Comparison of ENCODE assay signal across 19 cellular contexts in the genomic region with DNA sequence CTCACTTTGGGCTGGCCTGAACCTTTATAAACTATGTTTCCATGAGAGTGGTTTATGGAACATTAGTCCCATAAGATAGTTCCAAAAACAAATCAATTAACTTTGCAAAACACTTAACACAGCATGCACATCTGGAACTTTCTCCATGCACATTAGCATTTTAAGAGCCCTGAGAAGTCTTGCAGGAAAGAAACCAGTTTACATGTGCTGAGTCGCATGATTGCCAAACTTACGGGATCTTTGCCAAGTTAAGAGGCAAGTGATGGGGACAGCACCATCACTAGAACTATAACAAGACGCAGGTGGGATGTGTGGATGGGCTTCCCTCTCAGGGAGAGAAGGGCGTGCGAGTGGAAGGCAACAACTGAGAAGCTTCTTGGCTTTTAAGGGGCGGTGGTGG. TPM values are rescaled to one million over a fixed set of nuclear protein-coding genes. Genes with fewer than 3 reads are reported as not detected.
DNase-seq lines count a peak whose midpoint lies in the region; ATAC-seq and TF ChIP-seq lines count a peak whose summit lies in the region.
"Had no signal": no experiment of that assay in that cellular context is flagged by ENCODE, and none has a peak within 500 bp of the region (broad histone marks: within the 10 kb centered on the region; RNA-seq: fewer than 3 reads in every experiment).

No MANE protein-coding gene starts in this region.

- no peaks in the 10 kb centered on the region for H3K36me3 ChIP-seq in thoracic aorta
- H3K36me3 ChIP-seq: SJCRH30 had no signal

- CTCF ChIA-PET in activated naive CD4-positive, alpha-beta T cell treated with anti-CD3 and anti-CD28 coated beads, Interleukin-2, amount 10 ng/mL, durations not matched to agents 7 days and 5 days (lab: Charles Lee), result no interaction called here

- H3K27ac ChIP-seq in thoracic aorta, result peak overlapping the region; percentile 71 to 77
- H3K27ac ChIP-seq: SJCRH30 had no signal

- TF ChIP-seq CTCF in choroid plexus epithelial cell (conservative IDR thresholded peaks at IDR 0.05; ENCODE audit: low read depth, low read length) (no peak), thoracic aorta (IDR thresholded peaks at IDR 0.05) (no peak), nephron progenitor cell (IDR thresholded peaks at IDR 0.05) (no peak)

- peaks cover 4% of the 10 kb centered on the region for H3K4me1 Mint-ChIP-seq in nephron progenitor cell
- no peaks in the 10 kb centered on the region for H3K4me1 Mint-ChIP-seq in activated naive CD4-positive, alpha-beta T cell treated with anti-CD3 and anti-CD28 coated beads, Interleukin-2, amount 10 ng/mL, durations not matched to agents 7 days and 5 days

- no peak overlapping the region for H3K4me3 Mint-ChIP-seq in nephron progenitor cell
- no peak overlapping the region for H3K4me3 Mint-ChIP-seq in activated naive CD4-positive, alpha-beta T cell treated with anti-CD3 and anti-CD28 coated beads, Interleukin-2, amount 10 ng/mL, durations not matched to agents 7 days and 5 days

- peaks cover 21% of the 10 kb centered on the region for H3K9me3 Mint-ChIP-seq in nephron progenitor cell
- H3K9me3 Mint-ChIP-seq in activated naive CD4-positive, alpha-beta T cell treated with anti-CD3 and anti-CD28 coated beads, Interleukin-2, amount 10 ng/mL, durations not matched to agents 7 days and 5 days, result peaks cover 4% of the 10 kb centered on the region

- peaks cover 26 to 75% of the 10 kb centered on the region in 2 donors for H3K4me1 ChIP-seq in thoracic aorta (ENCODE audit: control insufficient read depth in 1 of 2, low read depth in 2 of 2)
- H3K4me1 ChIP-seq: BE2C, SJCRH30 had no signal

- H3K36me3 Mint-ChIP-seq in nephron progenitor cell (ENCODE audit: low read depth), result peaks cover 53% of the 10 kb centered on the region
- H3K36me3 Mint-ChIP-seq in activated naive CD4-positive, alpha-beta T cell treated with anti-CD3 and anti-CD28 coated beads, Interleukin-2, amount 10 ng/mL, durations not matched to agents 7 days and 5 days, result no peaks in the 10 kb centered on the region

- no peak overlapping the region for H3K27ac Mint-ChIP-seq in nephron progenitor cell
- H3K27ac Mint-ChIP-seq in activated naive CD4-positive, alpha-beta T cell treated with anti-CD3 and anti-CD28 coated beads, Interleukin-2, amount 10 ng/mL, durations not matched to agents 7 days and 5 days, result no peak overlapping the region

- no peak for ATAC-seq in thoracic aorta (ENCODE audit: insufficient number of reproducible peaks, low FRiP score, low read depth)
- ATAC-seq in GM21390 (IDR thresholded peaks at IDR 0.05; ENCODE audit: unreplicated experiment), result no peak
- ATAC-seq: activated CD4-positive, CD25-positive, alpha-beta regulatory T cell treated with anti-CD3 and anti-CD28 coated beads, Interleukin-2, amount 50 U/mL, for 24 hours had no signal

- no peaks in the 10 kb centered on the region for H3K27me3 ChIP-seq in thoracic aorta (replicated peaks; ENCODE audit: insufficient read depth)
- H3K27me3 ChIP-seq: BE2C, SJCRH30 had no signal

- no peaks in the 10 kb centered on the region for H3K9me3 ChIP-seq in thoracic aorta
- H3K9me3 ChIP-seq: BE2C, SJCRH30 had no signal

- no peaks in the 10 kb centered on the region for H3K27me3 Mint-ChIP-seq in nephron progenitor cell (ENCODE audit: low read depth, poor library complexity)
- H3K27me3 Mint-ChIP-seq in activated naive CD4-positive, alpha-beta T cell treated with anti-CD3 and anti-CD28 coated beads, Interleukin-2, amount 10 ng/mL, durations not matched to agents 7 days and 5 days, result no peaks in the 10 kb centered on the region

- no peak overlapping the region for H3K4me3 ChIP-seq in choroid plexus epithelial cell (ENCODE audit: low read depth, low read length)
- peak overlapping the region; percentile 40 for H3K4me3 ChIP-seq in thoracic aorta
- H3K4me3 ChIP-seq: SJCRH30, skin epidermis had no signal

- DNase-seq in RKO (ENCODE audit: low spot score), result peak; percentile 14
- DNase-seq in choroid plexus epithelial cell (ENCODE audit: low read depth), result peak; percentile 35
- peak; percentile 16 for DNase-seq in left kidney (ENCODE audit: low read depth, low spot score)
- no peak for DNase-seq in thoracic aorta (ENCODE audit: low spot score)
- DNase-seq in nephron progenitor cell, result no peak
- DNase-seq in SKM-1 (lab: John Stamatoyannopoulos, UW; ENCODE audit: unreplicated experiment), result no peak
- DNase-seq in activated naive CD4-positive, alpha-beta T cell treated with anti-CD3 and anti-CD28 coated beads, Interleukin-2, amount 10 ng/mL, durations not matched to agents 7 days and 5 days, result no peak
- DNase-seq: activated effector memory CD4-positive, alpha-beta T cell treated with anti-CD3 and anti-CD28 coated beads, Interleukin-2, amount 50 U/mL, for 16 hours; BE2C; cortex of kidney; NCI-H1930; NCI-H510A treated with DMSO at 0.1 percent for 48 hours; SJCRH30; stimulated activated CD4-positive, alpha-beta T cell treated with anti-CD3 and anti-CD28 coated beads, Interleukin-4, amount 100 ng/mL, for 4 hours had no signal

RNA-seq across cellular contexts. Expression of a gene that starts 20.7 kb away (rescaled TPM):
- 100 to 1,000 TPM; 104 to 420 TPM for total RNA-seq in thoracic aorta
- total RNA-seq: mononuclear cell; T-helper 2 cell treated with Interferon-gamma antibody and Interleukin-4, amounts not matched to agents 100 ng/mL and 5 ng/mL, for 36 hours had no signal

Comparison
In these comparisons a context has a peak if more than half of its experiments do, and no peak if none do; other contexts are left out.
1. DNase-seq: peak in RKO (single experiment), choroid plexus epithelial cell (single experiment) and left kidney (single experiment); none in thoracic aorta (single experiment), nephron progenitor cell (single experiment), SKM-1 (single experiment) and activated naive CD4-positive, alpha-beta T cell treated with anti-CD3 and anti-CD28 coated beads, Interleukin-2, amount 10 ng/mL, durations not matched to agents 7 days and 5 days (single experiment).